ENCODE assay signal across 8 cellular contexts in the genomic region with DNA sequence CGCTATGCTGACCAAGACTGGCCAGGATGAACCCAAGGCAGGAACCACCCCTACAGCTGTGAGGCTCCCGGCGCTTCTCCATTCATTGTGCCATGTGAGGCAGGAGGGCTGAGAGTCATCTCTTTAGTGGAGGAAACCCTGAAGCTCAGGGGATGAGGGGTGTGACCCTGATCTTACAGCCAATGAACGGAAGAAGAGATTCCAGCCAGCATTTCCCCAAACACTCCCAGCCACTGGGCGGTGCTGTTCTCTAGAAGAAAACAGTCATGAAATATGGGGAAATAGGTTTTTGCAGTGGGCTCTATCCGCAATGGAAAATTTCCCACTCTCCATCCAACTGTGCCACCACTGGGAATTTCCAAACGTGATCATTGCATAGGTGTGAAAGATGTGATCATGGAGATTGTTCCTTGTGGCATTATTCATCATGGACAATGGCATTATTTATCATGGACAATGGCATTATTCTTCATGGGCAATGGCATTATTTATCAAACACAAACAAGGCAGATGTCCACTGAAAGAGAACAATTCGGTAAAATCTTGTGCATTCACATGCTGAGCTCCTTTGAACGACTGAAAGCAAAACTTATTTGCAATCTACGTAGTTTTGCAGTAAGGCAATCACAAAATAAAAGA. TPM values are rescaled to one million over a fixed set of nuclear protein-coding genes. Genes with fewer than 3 reads are reported as not detected.
DNase-seq lines count a peak whose midpoint lies in the region; ATAC-seq and TF ChIP-seq lines count a peak whose summit lies in the region.

No MANE protein-coding gene starts in this region.

- H3K27ac ChIP-seq in HCT116 (ENCODE audit: low read depth, low read length), result no peak overlapping the region
- H3K27ac ChIP-seq in Panc1 (ENCODE audit: low read length), result no peak overlapping the region

- H3K9me3 ChIP-seq in HCT116 (ENCODE audit: control insufficient read depth in 1 of 2, insufficient read depth in 1 of 2, low read depth in 1 of 2, low read length in 2 of 2), result no peaks in the 10 kb centered on the region
- H3K9me3 ChIP-seq in Panc1 (ENCODE audit: control insufficient read depth, insufficient read depth, low read depth, low read length), result no peaks in the 10 kb centered on the region

- H3K4me1 ChIP-seq in HCT116 (ENCODE audit: control insufficient read depth in 1 of 2, insufficient read depth in 2 of 2, low read length in 2 of 2), result peaks cover 0 to under 1% of the 10 kb centered on the region in 2 experiments; a peak in 1 of 4 replicates
- no peaks in the 10 kb centered on the region for H3K4me1 ChIP-seq in Panc1 (ENCODE audit: control insufficient read depth, insufficient read depth, low read length)

- peak; percentile 91 for TF ChIP-seq RAD21 in HCT116 (IDR thresholded peaks at IDR 0.05; ENCODE audit: low read depth)

- H3K4me3 ChIP-seq in HCT116 (replicated peaks in 1 of 2; ENCODE audit: low read depth in 1 of 2, low read length in 2 of 2), result no peak overlapping the region
- no peak overlapping the region for H3K4me3 ChIP-seq in Panc1 (ENCODE audit: low read depth in 2 of 2, low read length in 2 of 2)
- no peak overlapping the region for H3K4me3 ChIP-seq in foreskin fibroblast (ENCODE audit: low read depth in 1 of 2, low read length in 2 of 2)

- no peaks in the 10 kb centered on the region for H3K9me3 Mint-ChIP-seq in activated CD4-positive, alpha-beta memory T cell treated with anti-CD3 and anti-CD28 coated beads, Interleukin-2, amount 10 ng/mL, durations not matched to agents 7 days and 5 days

- TF ChIP-seq CTCF in HCT116 (IDR thresholded peaks at IDR 0.05 in 2 of 3, conservative IDR thresholded peaks at IDR 0.05 in 1 of 3; ENCODE audit: borderline replicate concordance in 1 of 3, insufficient read depth in 1 of 3, low read depth in 2 of 3, low read length in 2 of 3) (peak; percentile 91 to 96 (median 91)), Panc1 (IDR thresholded peaks at IDR 0.05) (peak; percentile 69), foreskin fibroblast (IDR thresholded peaks at IDR 0.05; ENCODE audit: low read depth, low read length) (peak; percentile 61)

- peak; percentile 98 for ATAC-seq in HCT116
- no peak for ATAC-seq in Panc1
- no peak for ATAC-seq in HG02763 (IDR thresholded peaks at IDR 0.05; ENCODE audit: unreplicated experiment)

- DNase-seq in DMS53 (lab: John Stamatoyannopoulos, UW) (peak; percentile 62), HCT116 (ENCODE audit: low read depth, low spot score) (peak; percentile 67), Panc1 (ENCODE audit: low read depth, low spot score) (no peak), foreskin fibroblast (peak in 1 of 2 donors; percentile 40), NCI-H1417 treated with DMSO at 0.1 percent for 48 hours (lab: John Stamatoyannopoulos, UW) (no peak), NCI-H345 treated with DMSO at 0.1 percent for 48 hours (lab: John Stamatoyannopoulos, UW; ENCODE audit: unreplicated experiment) (no peak)
- DNase-seq in activated CD4-positive, alpha-beta memory T cell treated with anti-CD3 and anti-CD28 coated beads, Interleukin-2, amount 10 ng/mL, durations not matched to agents 7 days and 5 days, result no peak

- POLR2A ChIA-PET in HCT116 (lab: Charles Lee) (no interaction called here), Panc1 (lab: Charles Lee) (no interaction called here)
- POLR2A ChIA-PET in activated CD4-positive, alpha-beta memory T cell treated with anti-CD3 and anti-CD28 coated beads, Interleukin-2, amount 10 ng/mL, durations not matched to agents 7 days and 5 days (lab: Charles Lee), result no interaction called here

- intact Hi-C loops in HCT116 (cut with micrococcal nuclease), result no loop called here
- intact Hi-C loops in Panc1 (cut with micrococcal nuclease; ENCODE audit: unreplicated experiment), result no loop called here

- no peak for TF ChIP-seq POLR2A in HCT116 (IDR thresholded peaks at IDR 0.05; ENCODE audit: borderline replicate concordance, extremely low read depth, insufficient read depth, insufficient read length)

- H3K27me3 ChIP-seq in HCT116 (ENCODE audit: insufficient read depth, low read length), result peaks cover 28% of the 10 kb centered on the region; the same call in 1 of the 2 replicates
- peaks cover 27% of the 10 kb centered on the region for H3K27me3 ChIP-seq in Panc1 (ENCODE audit: control insufficient read depth, insufficient read depth, low read length)

- peaks cover 4% of the 10 kb centered on the region for H3K27me3 Mint-ChIP-seq in activated CD4-positive, alpha-beta memory T cell treated with anti-CD3 and anti-CD28 coated beads, Interleukin-2, amount 10 ng/mL, durations not matched to agents 7 days and 5 days

- H3K36me3 ChIP-seq in HCT116 (ENCODE audit: control insufficient read depth in 1 of 2, insufficient read depth in 2 of 2, low read length in 2 of 2) (no peaks in the 10 kb centered on the region), Panc1 (ENCODE audit: control insufficient read depth, insufficient read depth, low read length) (no peaks in the 10 kb centered on the region)

- RAD21 ChIA-PET in HCT116 (lab: Charles Lee; ENCODE audit: low non-redundant PET in 1 of 2, low total read pairs in 2 of 2, uncharacterized antibody in 2 of 2, unreplicated experiment in 2 of 2), result interaction anchor here (0.7 to 1.9 kb wide), 4 partner anchors 92 to 531 kb away, joined by 3 to 5 read pairs (median 4); no protein-coding TSS in a partner anchor

- H2AFZ ChIP-seq in HCT116 (ENCODE audit: low read depth, low read length, poor library complexity, severe bottlenecking), result peak overlapping the region; percentile 24

- H4K20me1 ChIP-seq in HCT116 (ENCODE audit: insufficient read depth), result no peaks in the 10 kb centered on the region

- no TSS peak for BruUV-seq in HCT116 (replicated peaks; lab: Mats Ljungman, UMichigan)
- no TSS peak for BruUV-seq in Panc1 (replicated peaks; lab: Mats Ljungman, UMichigan)

- H3K27ac Mint-ChIP-seq in activated CD4-positive, alpha-beta memory T cell treated with anti-CD3 and anti-CD28 coated beads, Interleukin-2, amount 10 ng/mL, durations not matched to agents 7 days and 5 days, result no peak overlapping the region

- no peaks in the 10 kb centered on the region for H3K36me3 Mint-ChIP-seq in activated CD4-positive, alpha-beta memory T cell treated with anti-CD3 and anti-CD28 coated beads, Interleukin-2, amount 10 ng/mL, durations not matched to agents 7 days and 5 days (ENCODE audit: low read depth)

- no peaks in the 10 kb centered on the region for H3K9me2 ChIP-seq in HCT116 (ENCODE audit: insufficient read depth)

- H3K4me2 ChIP-seq in HCT116 (ENCODE audit: low read length), result 0 out of 2 replicates have a peak overlapping the region, but pooled peaks have one; percentile 5

- no peak overlapping the region for H3K9ac ChIP-seq in HCT116 (ENCODE audit: low read length)

- no peaks in the 10 kb centered on the region for H3K4me1 Mint-ChIP-seq in activated CD4-positive, alpha-beta memory T cell treated with anti-CD3 and anti-CD28 coated beads, Interleukin-2, amount 10 ng/mL, durations not matched to agents 7 days and 5 days

- H3K79me2 ChIP-seq in HCT116 (ENCODE audit: insufficient read depth, low read length), result no peaks in the 10 kb centered on the region

- H3K4me3 Mint-ChIP-seq in activated CD4-positive, alpha-beta memory T cell treated with anti-CD3 and anti-CD28 coated beads, Interleukin-2, amount 10 ng/mL, durations not matched to agents 7 days and 5 days, result no peak overlapping the region

- in situ Hi-C loops in Panc1 (cut with HindIII; ENCODE audit: low pct_unique_long_range_greater_than_20kb, low sequenced_read_pairs), result no loop called here

- CTCF ChIA-PET in HCT116 (lab: Charles Lee) (interaction anchor here (0.6 to 3.8 kb wide), 13 partner anchors 9 to 253 kb away, joined by 3 to 49 read pairs (median 5); no protein-coding TSS in a partner anchor), Panc1 (lab: Charles Lee) (interaction anchor here (0.6 to 0.9 kb wide), 3 partner anchors 93 to 1742 kb away, joined by 3 to 4 read pairs (median 3); no protein-coding TSS in a partner anchor)
- CTCF ChIA-PET in activated CD4-positive, alpha-beta memory T cell treated with anti-CD3 and anti-CD28 coated beads, Interleukin-2, amount 10 ng/mL, durations not matched to agents 7 days and 5 days (lab: Charles Lee), result interaction anchor here (2.3 kb wide), 1 partner anchor 10 kb away, joined by 15 read pairs; no protein-coding TSS in a partner anchor

TF ChIP-seq in HCT116, 20 proteins besides CTCF, POLR2A, EP300 and RAD21:
- TF ChIP-seq TCF7L2 (IDR thresholded peaks at IDR 0.05; ENCODE audit: borderline replicate concordance, extremely low read depth, insufficient read depth, insufficient read length) (no peak), ZNF274 (IDR thresholded peaks at IDR 0.05; ENCODE audit: low read depth, low read length) (no peak), SIN3A (IDR thresholded peaks at IDR 0.05; ENCODE audit: low read depth) (no peak), FOSL1 (IDR thresholded peaks at IDR 0.05; ENCODE audit: low read depth) (no peak), SP1 (IDR thresholded peaks at IDR 0.05; ENCODE audit: low read depth) (0 out of 2 replicates have a peak, but pooled peaks have one; percentile 11), EGR1 (IDR thresholded peaks at IDR 0.05; ENCODE audit: low read depth) (no peak), SRF (IDR thresholded peaks at IDR 0.05; ENCODE audit: low read depth) (no peak)

RNA-seq across cellular contexts. Expression of gene SLC18A2, which starts 14.0 kb away (rescaled TPM):
- not detected for total RNA-seq in HCT116 (2021; ENCODE audit: unreplicated experiment)
- 0.04 TPM in 1 of 2 replicates, not detected in the other for polyA plus RNA-seq in HCT116 (2012)
- total RNA-seq in Panc1 (2021; ENCODE audit: unreplicated experiment), result not detected
- polyA plus RNA-seq in Panc1 (2012; ENCODE audit: insufficient read length), result 0.10 TPM
- total RNA-seq in activated CD4-positive, alpha-beta memory T cell treated with anti-CD3 and anti-CD28 coated beads, Interleukin-2, amount 10 ng/mL, durations not matched to agents 7 days and 5 days, result not detected

RNA-seq across cellular contexts. Expression of gene KCNK18, which starts 29.6 kb away (rescaled TPM):
- total RNA-seq in HCT116 (2021; ENCODE audit: unreplicated experiment) (not detected), Panc1 (2021; ENCODE audit: unreplicated experiment) (not detected)
- not detected in 2 replicates for polyA plus RNA-seq in HCT116 (2012)
- polyA plus RNA-seq in Panc1 (2012; ENCODE audit: insufficient read length), result not detected
- total RNA-seq in activated CD4-positive, alpha-beta memory T cell treated with anti-CD3 and anti-CD28 coated beads, Interleukin-2, amount 10 ng/mL, durations not matched to agents 7 days and 5 days, result not detected

Comparison
In these comparisons a context has a peak if more than half of its experiments do, and no peak if none do; other contexts are left out.
1. DNase-seq: peak in DMS53 (single experiment) and HCT116 (single experiment); none in Panc1 (single experiment), NCI-H1417 treated with DMSO at 0.1 percent for 48 hours (single experiment), NCI-H345 treated with DMSO at 0.1 percent for 48 hours (single experiment) and activated CD4-positive, alpha-beta memory T cell treated with anti-CD3 and anti-CD28 coated beads, Interleukin-2, amount 10 ng/mL, durations not matched to agents 7 days and 5 days (single experiment).
2. Peak in every context shown above with its lines, with median percentiles within 50 percentile points of each other: CTCF ChIP-seq.